ENCODE assay signal across 2 cellular contexts in genomic region chr12:55728185-55728931, GRCh38.
TF ChIP-seq lines count a peak whose summit lies in the region.

No MANE protein-coding gene starts in this region.

TF ChIP-seq in SK-N-SH treated with all-trans-retinoic acid at 6 μM for 48 hours, 23 proteins besides CTCF, POLR2A, EP300 and RAD21:
- TF ChIP-seq POU6F1 (CRISPR knock-in tag; IDR thresholded peaks at IDR 0.05; ENCODE audit: borderline replicate concordance, low read depth) (no peak), PPARA (CRISPR knock-in tag; IDR thresholded peaks at IDR 0.05; ENCODE audit: borderline replicate concordance) (no peak), RARB (CRISPR knock-in tag; IDR thresholded peaks at IDR 0.05) (no peak), ZFP3 (CRISPR knock-in tag; IDR thresholded peaks at IDR 0.05) (no peak), PATZ1 (CRISPR knock-in tag; IDR thresholded peaks at IDR 0.05; ENCODE audit: borderline replicate concordance) (no peak; the same call in 1 of the 2 replicates), ZNF8 (CRISPR knock-in tag; IDR thresholded peaks at IDR 0.05) (no peak), ISL1 (CRISPR knock-in tag; IDR thresholded peaks at IDR 0.05) (no peak), CREB5 (CRISPR knock-in tag; IDR thresholded peaks at IDR 0.05; ENCODE audit: low read depth) (no peak), SNAI2 (CRISPR knock-in tag; IDR thresholded peaks at IDR 0.05) (no peak), OSR1 (CRISPR knock-in tag; IDR thresholded peaks at IDR 0.05) (no peak), ARNTL (CRISPR knock-in tag; IDR thresholded peaks at IDR 0.05; ENCODE audit: borderline replicate concordance, low read depth) (no peak)

TF ChIP-seq in endothelial cell of umbilical vein, 7 proteins besides CTCF, POLR2A, EP300 and RAD21:
- TF ChIP-seq POLR2AphosphoS5 (IDR thresholded peaks at IDR 0.05; ENCODE audit: insufficient read depth, low read depth, low read length), result no peak
- TF ChIP-seq MAX (IDR thresholded peaks at IDR 0.05; ENCODE audit: insufficient read depth, insufficient read length), result no peak
- no peak for TF ChIP-seq GATA2 (IDR thresholded peaks at IDR 0.05; ENCODE audit: insufficient read depth, insufficient read length, low read depth, low read length)
- TF ChIP-seq MYC (IDR thresholded peaks at IDR 0.05; ENCODE audit: low read depth, low read length), result no peak
- no peak for TF ChIP-seq FOS (IDR thresholded peaks at IDR 0.05; ENCODE audit: borderline replicate concordance, insufficient read depth, low read length)
- TF ChIP-seq JUN (IDR thresholded peaks at IDR 0.05; ENCODE audit: borderline replicate concordance, insufficient read depth, insufficient read length, low read depth), result no peak
TF ChIP-seq in endothelial cell of umbilical vein: peak in this region for 0.
